Comparison of ENCODE assay signal across 13 cellular contexts in genomic region chr2:31998731-31999383, GRCh38. TPM values are rescaled to one million over a fixed set of nuclear protein-coding genes. Genes with fewer than 3 reads are reported as not detected.
A peak's percentile ranks its signal among the peaks of the same experiment; 100 is the strongest.
DNase-seq lines count a peak whose midpoint lies in the region; ATAC-seq lines count a peak whose summit lies in the region.
"Had no signal": no experiment of that assay in that cellular context is flagged by ENCODE, and none has a peak within 500 bp of the region (broad histone marks: within the 10 kb centered on the region; RNA-seq: fewer than 3 reads in every experiment).

No MANE protein-coding gene starts in this region.

- H3K4me1 Mint-ChIP-seq in activated naive CD4-positive, alpha-beta T cell treated with anti-CD3 and anti-CD28 coated beads, Interleukin-2, amount 50 U/mL, for 24 hours, result peaks cover 67% of the 10 kb centered on the region
- peaks cover 37% of the 10 kb centered on the region for H3K4me1 Mint-ChIP-seq in activated naive CD4-positive, alpha-beta T cell treated with anti-CD3 and anti-CD28 coated beads, Interleukin-2, amount 10 ng/mL, durations not matched to agents 7 days and 5 days
- peaks cover 50% of the 10 kb centered on the region for H3K4me1 Mint-ChIP-seq in activated T-helper 1 cell treated with anti-CD3 and anti-CD28 coated beads, Interleukin-12 subunit alpha, Interleukin-12 subunit beta, Interleukin-2, Interleukin-4 antibody, amounts not matched to agents 30 ng/mL and 10 ng/mL and 1 ng/mL, durations not matched to agents 14 hours and 24 hours and 36 hours (ENCODE audit: low read depth)
- peaks cover 70% of the 10 kb centered on the region for H3K4me1 Mint-ChIP-seq in stimulated activated memory B cell treated with anti-CD40 and anti-IgM and Interleukin-4, amounts not matched to agents 10 μg/mL and 1 μg/mL and 100 μg/mL, for 72 hours

- no peaks in the 10 kb centered on the region for H3K9me3 Mint-ChIP-seq in activated naive CD4-positive, alpha-beta T cell treated with anti-CD3 and anti-CD28 coated beads, Interleukin-2, amount 50 U/mL, for 24 hours
- no peaks in the 10 kb centered on the region for H3K9me3 Mint-ChIP-seq in activated naive CD4-positive, alpha-beta T cell treated with anti-CD3 and anti-CD28 coated beads, Interleukin-2, amount 10 ng/mL, durations not matched to agents 7 days and 5 days
- H3K9me3 Mint-ChIP-seq in activated T-helper 1 cell treated with anti-CD3 and anti-CD28 coated beads, Interleukin-12 subunit alpha, Interleukin-12 subunit beta, Interleukin-2, Interleukin-4 antibody, amounts not matched to agents 30 ng/mL and 10 ng/mL and 1 ng/mL, durations not matched to agents 14 hours and 24 hours and 36 hours, result no peaks in the 10 kb centered on the region
- H3K9me3 Mint-ChIP-seq in stimulated activated memory B cell treated with anti-CD40 and anti-IgM and Interleukin-4, amounts not matched to agents 10 μg/mL and 1 μg/mL and 100 μg/mL, for 72 hours, result peaks cover 3% of the 10 kb centered on the region

- ATAC-seq in stimulated activated memory B cell treated with anti-CD40 and anti-IgM and Interleukin-4, amounts not matched to agents 10 μg/mL and 1 μg/mL and 100 μg/mL, for 72 hours, result no peak
- no peak for ATAC-seq in GM19397 (IDR thresholded peaks at IDR 0.05; ENCODE audit: unreplicated experiment)
- ATAC-seq: left ventricle myocardium superior had no signal

- H3K4me3 Mint-ChIP-seq in activated naive CD4-positive, alpha-beta T cell treated with anti-CD3 and anti-CD28 coated beads, Interleukin-2, amount 50 U/mL, for 24 hours, result peak overlapping the region; percentile 4
- no peak overlapping the region for H3K4me3 Mint-ChIP-seq in activated naive CD4-positive, alpha-beta T cell treated with anti-CD3 and anti-CD28 coated beads, Interleukin-2, amount 10 ng/mL, durations not matched to agents 7 days and 5 days
- no peak overlapping the region for H3K4me3 Mint-ChIP-seq in activated T-helper 1 cell treated with anti-CD3 and anti-CD28 coated beads, Interleukin-12 subunit alpha, Interleukin-12 subunit beta, Interleukin-2, Interleukin-4 antibody, amounts not matched to agents 30 ng/mL and 10 ng/mL and 1 ng/mL, durations not matched to agents 14 hours and 24 hours and 36 hours
- H3K4me3 Mint-ChIP-seq in stimulated activated memory B cell treated with anti-CD40 and anti-IgM and Interleukin-4, amounts not matched to agents 10 μg/mL and 1 μg/mL and 100 μg/mL, for 72 hours, result no peak overlapping the region
- H3K4me3 Mint-ChIP-seq: activated naive CD8-positive, alpha-beta T cell had no signal

- CTCF ChIA-PET in activated naive CD4-positive, alpha-beta T cell treated with anti-CD3 and anti-CD28 coated beads, Interleukin-2, amount 10 ng/mL, durations not matched to agents 7 days and 5 days (lab: Charles Lee), result no interaction called here

- H3K27ac Mint-ChIP-seq in activated naive CD4-positive, alpha-beta T cell treated with anti-CD3 and anti-CD28 coated beads, Interleukin-2, amount 50 U/mL, for 24 hours, result peak overlapping the region; percentile 87
- H3K27ac Mint-ChIP-seq in activated naive CD4-positive, alpha-beta T cell treated with anti-CD3 and anti-CD28 coated beads, Interleukin-2, amount 10 ng/mL, durations not matched to agents 7 days and 5 days, result no peak overlapping the region
- peak overlapping the region; percentile 32 for H3K27ac Mint-ChIP-seq in activated T-helper 1 cell treated with anti-CD3 and anti-CD28 coated beads, Interleukin-12 subunit alpha, Interleukin-12 subunit beta, Interleukin-2, Interleukin-4 antibody, amounts not matched to agents 30 ng/mL and 10 ng/mL and 1 ng/mL, durations not matched to agents 14 hours and 24 hours and 36 hours
- peak overlapping the region; percentile 0 for H3K27ac Mint-ChIP-seq in stimulated activated memory B cell treated with anti-CD40 and anti-IgM and Interleukin-4, amounts not matched to agents 10 μg/mL and 1 μg/mL and 100 μg/mL, for 72 hours

- intact Hi-C loops in activated T-helper 1 cell treated with anti-CD3 and anti-CD28 coated beads, Interleukin-12 subunit alpha, Interleukin-12 subunit beta, Interleukin-2, Interleukin-4 antibody, amounts not matched to agents 30 ng/mL and 10 ng/mL and 1 ng/mL, durations not matched to agents 14 hours and 24 hours and 36 hours (cut with micrococcal nuclease), result no loop called here

- no peak for DNase-seq in activated naive CD4-positive, alpha-beta T cell treated with anti-CD3 and anti-CD28 coated beads, Interleukin-2, amount 10 ng/mL, durations not matched to agents 7 days and 5 days
- DNase-seq in NOMO-1 treated with DMSO at 0.1 percent for 48 hours (lab: John Stamatoyannopoulos, UW; ENCODE audit: unreplicated experiment), result peak; percentile 58
- DNase-seq in activated T-helper 1 cell treated with anti-CD3 and anti-CD28 coated beads, Interleukin-12 subunit alpha, Interleukin-12 subunit beta, Interleukin-2, Interleukin-4 antibody, amounts not matched to agents 30 ng/mL and 10 ng/mL and 1 ng/mL, durations not matched to agents 14 hours and 24 hours and 36 hours (ENCODE audit: low spot score), result no peak
- no peak for DNase-seq in substantia nigra (lab: John Stamatoyannopoulos, UW)
- no peak for DNase-seq in UCSD-AML1 (lab: John Stamatoyannopoulos, UW; ENCODE audit: unreplicated experiment)
- DNase-seq: effector CD4-positive, alpha-beta T cell; left ventricle myocardium superior; NCI-H69 had no signal

- H3K27me3 Mint-ChIP-seq in activated naive CD4-positive, alpha-beta T cell treated with anti-CD3 and anti-CD28 coated beads, Interleukin-2, amount 50 U/mL, for 24 hours, result no peaks in the 10 kb centered on the region
- H3K27me3 Mint-ChIP-seq in activated naive CD4-positive, alpha-beta T cell treated with anti-CD3 and anti-CD28 coated beads, Interleukin-2, amount 10 ng/mL, durations not matched to agents 7 days and 5 days, result no peaks in the 10 kb centered on the region
- H3K27me3 Mint-ChIP-seq in activated T-helper 1 cell treated with anti-CD3 and anti-CD28 coated beads, Interleukin-12 subunit alpha, Interleukin-12 subunit beta, Interleukin-2, Interleukin-4 antibody, amounts not matched to agents 30 ng/mL and 10 ng/mL and 1 ng/mL, durations not matched to agents 14 hours and 24 hours and 36 hours (ENCODE audit: insufficient read depth), result no peaks in the 10 kb centered on the region
- no peaks in the 10 kb centered on the region for H3K27me3 Mint-ChIP-seq in stimulated activated memory B cell treated with anti-CD40 and anti-IgM and Interleukin-4, amounts not matched to agents 10 μg/mL and 1 μg/mL and 100 μg/mL, for 72 hours
- H3K27me3 Mint-ChIP-seq: activated naive CD8-positive, alpha-beta T cell had no signal

- no peak overlapping the region for H3K27ac ChIP-seq in substantia nigra (ENCODE audit: low read depth, low read length, poor library complexity, severe bottlenecking)
- H3K27ac ChIP-seq: breast epithelium had no signal

- H3K36me3 Mint-ChIP-seq in activated naive CD4-positive, alpha-beta T cell treated with anti-CD3 and anti-CD28 coated beads, Interleukin-2, amount 50 U/mL, for 24 hours, result peaks cover 12% of the 10 kb centered on the region
- H3K36me3 Mint-ChIP-seq in activated naive CD4-positive, alpha-beta T cell treated with anti-CD3 and anti-CD28 coated beads, Interleukin-2, amount 10 ng/mL, durations not matched to agents 7 days and 5 days, result peaks cover 10% of the 10 kb centered on the region
- peaks cover 13% of the 10 kb centered on the region for H3K36me3 Mint-ChIP-seq in activated T-helper 1 cell treated with anti-CD3 and anti-CD28 coated beads, Interleukin-12 subunit alpha, Interleukin-12 subunit beta, Interleukin-2, Interleukin-4 antibody, amounts not matched to agents 30 ng/mL and 10 ng/mL and 1 ng/mL, durations not matched to agents 14 hours and 24 hours and 36 hours (ENCODE audit: low read depth)
- H3K36me3 Mint-ChIP-seq in stimulated activated memory B cell treated with anti-CD40 and anti-IgM and Interleukin-4, amounts not matched to agents 10 μg/mL and 1 μg/mL and 100 μg/mL, for 72 hours, result peaks cover 13% of the 10 kb centered on the region

RNA-seq across cellular contexts. Expression of gene MEMO1, which starts 12.0 kb away (rescaled TPM):
- total RNA-seq in activated T-helper 1 cell treated with anti-CD3 and anti-CD28 coated beads, Interleukin-12 subunit alpha, Interleukin-12 subunit beta, Interleukin-2, Interleukin-4 antibody, amounts not matched to agents 30 ng/mL and 10 ng/mL and 1 ng/mL, durations not matched to agents 14 hours and 24 hours and 36 hours, result 66.6 and 71.3 TPM in 2 replicates

RNA-seq across cellular contexts. Expression of gene DPY30, which starts 40.7 kb away (rescaled TPM):
- total RNA-seq in activated T-helper 1 cell treated with anti-CD3 and anti-CD28 coated beads, Interleukin-12 subunit alpha, Interleukin-12 subunit beta, Interleukin-2, Interleukin-4 antibody, amounts not matched to agents 30 ng/mL and 10 ng/mL and 1 ng/mL, durations not matched to agents 14 hours and 24 hours and 36 hours, result 64.6 and 72.5 TPM in 2 replicates
